ENCODE assay signal across 1 cellular context in genomic region chr10:80437227-80437626, GRCh38.
TF ChIP-seq lines count a peak whose summit lies in the region.

No MANE protein-coding gene starts in this region.

TF ChIP-seq in HepG2, 621 proteins besides CTCF, POLR2A, EP300 and RAD21:
- TF ChIP-seq ZNF350 (CRISPR knock-in tag; IDR thresholded peaks at IDR 0.05; ENCODE audit: borderline replicate concordance, low read depth) (no peak), ZNF343 (CRISPR knock-in tag; IDR thresholded peaks at IDR 0.05) (no peak), KDM4B (CRISPR knock-in tag; IDR thresholded peaks at IDR 0.05) (no peak), TCF12 (IDR thresholded peaks at IDR 0.05) (no peak), TCF12 (CRISPR knock-in tag; IDR thresholded peaks at IDR 0.05) (no peak), PCBP1 (IDR thresholded peaks at IDR 0.05; ENCODE audit: borderline replicate concordance, low read depth, low read length) (no peak), ARHGAP35 (CRISPR knock-in tag; IDR thresholded peaks at IDR 0.05; ENCODE audit: borderline replicate concordance) (no peak), SOX5 (CRISPR knock-in tag; IDR thresholded peaks at IDR 0.05; ENCODE audit: borderline replicate concordance) (no peak), RARA (CRISPR knock-in tag; IDR thresholded peaks at IDR 0.05) (no peak), ZNF644 (CRISPR knock-in tag; IDR thresholded peaks at IDR 0.05; ENCODE audit: low read depth) (no peak)
- TF ChIP-seq, protein P1, sequence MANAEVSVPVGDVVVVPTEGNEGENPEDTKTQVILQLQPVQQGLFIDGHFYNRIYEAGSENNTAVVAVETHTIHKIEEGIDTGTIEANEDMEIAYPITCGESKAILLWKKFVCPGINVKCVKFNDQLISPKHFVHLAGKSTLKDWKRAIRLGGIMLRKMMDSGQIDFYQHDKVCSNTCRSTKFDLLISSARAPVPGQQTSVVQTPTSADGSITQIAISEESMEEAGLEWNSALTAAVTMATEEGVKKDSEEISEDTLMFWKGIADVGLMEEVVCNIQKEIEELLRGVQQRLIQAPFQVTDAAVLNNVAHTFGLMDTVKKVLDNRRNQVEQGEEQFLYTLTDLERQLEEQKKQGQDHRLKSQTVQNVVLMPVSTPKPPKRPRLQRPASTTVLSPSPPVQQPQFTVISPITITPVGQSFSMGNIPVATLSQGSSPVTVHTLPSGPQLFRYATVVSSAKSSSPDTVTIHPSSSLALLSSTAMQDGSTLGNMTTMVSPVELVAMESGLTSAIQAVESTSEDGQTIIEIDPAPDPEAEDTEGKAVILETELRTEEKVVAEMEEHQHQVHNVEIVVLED (CRISPR knock-in tag; IDR thresholded peaks at IDR 0.05; ENCODE audit: borderline replicate concordance) = no peak
- TF ChIP-seq, protein P2, sequence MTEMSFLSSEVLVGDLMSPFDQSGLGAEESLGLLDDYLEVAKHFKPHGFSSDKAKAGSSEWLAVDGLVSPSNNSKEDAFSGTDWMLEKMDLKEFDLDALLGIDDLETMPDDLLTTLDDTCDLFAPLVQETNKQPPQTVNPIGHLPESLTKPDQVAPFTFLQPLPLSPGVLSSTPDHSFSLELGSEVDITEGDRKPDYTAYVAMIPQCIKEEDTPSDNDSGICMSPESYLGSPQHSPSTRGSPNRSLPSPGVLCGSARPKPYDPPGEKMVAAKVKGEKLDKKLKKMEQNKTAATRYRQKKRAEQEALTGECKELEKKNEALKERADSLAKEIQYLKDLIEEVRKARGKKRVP (CRISPR knock-in tag; IDR thresholded peaks at IDR 0.05) = no peak
- TF ChIP-seq, protein P3, sequence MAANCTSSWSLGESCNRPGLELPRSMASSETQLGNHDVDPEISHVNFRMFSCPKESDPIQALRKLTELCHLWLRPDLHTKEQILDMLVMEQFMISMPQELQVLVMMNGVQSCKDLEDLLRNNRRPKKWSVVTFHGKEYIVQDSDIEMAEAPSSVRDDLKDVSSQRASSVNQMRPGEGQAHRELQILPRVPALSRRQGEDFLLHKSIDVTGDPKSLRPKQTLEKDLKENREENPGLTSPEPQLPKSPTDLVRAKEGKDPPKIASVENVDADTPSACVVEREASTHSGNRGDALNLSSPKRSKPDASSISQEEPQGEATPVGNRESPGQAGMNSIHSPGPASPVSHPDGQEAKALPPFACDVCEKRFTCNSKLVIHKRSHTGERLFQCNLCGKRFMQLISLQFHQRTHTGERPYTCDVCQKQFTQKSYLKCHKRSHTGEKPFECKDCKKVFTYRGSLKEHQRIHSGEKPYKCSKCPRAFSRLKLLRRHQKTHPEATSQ (CRISPR knock-in tag; IDR thresholded peaks at IDR 0.05; ENCODE audit: borderline replicate concordance) = no peak
- TF ChIP-seq, protein P4, sequence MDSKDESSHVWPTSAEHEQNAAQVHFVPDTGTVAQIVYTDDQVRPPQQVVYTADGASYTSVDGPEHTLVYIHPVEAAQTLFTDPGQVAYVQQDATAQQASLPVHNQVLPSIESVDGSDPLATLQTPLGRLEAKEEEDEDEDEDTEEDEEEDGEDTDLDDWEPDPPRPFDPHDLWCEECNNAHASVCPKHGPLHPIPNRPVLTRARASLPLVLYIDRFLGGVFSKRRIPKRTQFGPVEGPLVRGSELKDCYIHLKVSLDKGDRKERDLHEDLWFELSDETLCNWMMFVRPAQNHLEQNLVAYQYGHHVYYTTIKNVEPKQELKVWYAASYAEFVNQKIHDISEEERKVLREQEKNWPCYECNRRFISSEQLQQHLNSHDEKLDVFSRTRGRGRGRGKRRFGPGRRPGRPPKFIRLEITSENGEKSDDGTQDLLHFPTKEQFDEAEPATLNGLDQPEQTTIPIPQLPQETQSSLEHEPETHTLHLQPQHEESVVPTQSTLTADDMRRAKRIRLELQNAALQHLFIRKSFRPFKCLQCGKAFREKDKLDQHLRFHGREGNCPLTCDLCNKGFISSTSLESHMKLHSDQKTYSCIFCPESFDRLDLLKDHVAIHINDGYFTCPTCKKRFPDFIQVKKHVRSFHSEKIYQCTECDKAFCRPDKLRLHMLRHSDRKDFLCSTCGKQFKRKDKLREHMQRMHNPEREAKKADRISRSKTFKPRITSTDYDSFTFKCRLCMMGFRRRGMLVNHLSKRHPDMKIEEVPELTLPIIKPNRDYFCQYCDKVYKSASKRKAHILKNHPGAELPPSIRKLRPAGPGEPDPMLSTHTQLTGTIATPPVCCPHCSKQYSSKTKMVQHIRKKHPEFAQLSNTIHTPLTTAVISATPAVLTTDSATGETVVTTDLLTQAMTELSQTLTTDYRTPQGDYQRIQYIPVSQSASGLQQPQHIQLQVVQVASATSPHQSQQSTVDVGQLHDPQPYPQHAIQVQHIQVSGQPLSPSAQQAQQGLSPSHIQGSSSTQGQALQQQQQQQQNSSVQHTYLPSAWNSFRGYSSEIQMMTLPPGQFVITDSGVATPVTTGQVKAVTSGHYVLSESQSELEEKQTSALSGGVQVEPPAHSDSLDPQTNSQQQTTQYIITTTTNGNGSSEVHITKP (CRISPR knock-in tag; IDR thresholded peaks at IDR 0.05; ENCODE audit: low read depth) = no peak
